Comparison of ENCODE assay signal across 1 cellular context in genomic region chrX:47193475-47194241, GRCh38.
A peak's percentile ranks its signal among the peaks of the same experiment; 100 is the strongest.
TF ChIP-seq lines count a peak whose summit lies in the region.

Gene UBA1 (plus strand): TSS chrX:47193829. CDS start chrX:47198803, 4,974 bp downstream.

TF ChIP-seq in GM12878, 131 proteins besides CTCF, POLR2A, EP300 and RAD21 (continued from another document and continues in another):
- TF ChIP-seq SRF (IDR thresholded peaks at IDR 0.05; ENCODE audit: low read depth in 2 of 2, low read length in 2 of 2) = 0 out of 4 replicates have a peak, but pooled peaks of 1 of the 2 experiments have one; percentile 53
- 0 out of 2 replicates have a peak, but pooled peaks have one; percentile 19 for TF ChIP-seq TBL1XR1 (IDR thresholded peaks at IDR 0.05; ENCODE audit: low read depth, low read length)
- no peak for TF ChIP-seq HSF1 (IDR thresholded peaks at IDR 0.05; ENCODE audit: low read depth, low read length)
- TF ChIP-seq PML (IDR thresholded peaks at IDR 0.05; ENCODE audit: low read length) = peak; percentile 87
- TF ChIP-seq GATAD2B (conservative IDR thresholded peaks at IDR 0.05; ENCODE audit: low read depth) = peak; percentile 55; the same call in 1 of the 2 replicates
- no peak for TF ChIP-seq REST (IDR thresholded peaks at IDR 0.05; ENCODE audit: low read depth, low read length)
- peak; percentile 79; the same call in 1 of the 2 replicates for TF ChIP-seq POLR2AphosphoS2 (IDR thresholded peaks at IDR 0.05; ENCODE audit: low read depth, low read length)
- TF ChIP-seq RELA (IDR thresholded peaks at IDR 0.05; ENCODE audit: borderline replicate concordance, partially characterized antibody) = peak; percentile 55
- TF ChIP-seq ATF2 (IDR thresholded peaks at IDR 0.05; ENCODE audit: low read length) = peak; percentile 31; the same call in 1 of the 2 replicates
- peak; percentile 53 for TF ChIP-seq FOXK2 (IDR thresholded peaks at IDR 0.05)
- peak; percentile 51 for TF ChIP-seq SP1 (IDR thresholded peaks at IDR 0.05; ENCODE audit: low read depth, low read length)
- TF ChIP-seq TAF1 (IDR thresholded peaks at IDR 0.05; ENCODE audit: borderline replicate concordance, low read depth, low read length) = peak; percentile 79; the same call in 1 of the 2 replicates
- TF ChIP-seq YY1 (IDR thresholded peaks at IDR 0.05; ENCODE audit: low read depth, low read length) = peak; percentile 97
- no peak for TF ChIP-seq SIX5 (IDR thresholded peaks at IDR 0.05; ENCODE audit: low read depth, low read length, severe bottlenecking)
- peak; percentile 94 for TF ChIP-seq POU2F2 (IDR thresholded peaks at IDR 0.05; ENCODE audit: borderline replicate concordance, low read depth, low read length)
- TF ChIP-seq BCLAF1 (IDR thresholded peaks at IDR 0.05) = no peak
- no peak for TF ChIP-seq STAT1 (conservative IDR thresholded peaks at IDR 0.05)
- TF ChIP-seq HDAC6 (IDR thresholded peaks at IDR 0.05; ENCODE audit: unreplicated experiment) = peak; percentile 57
- no peak for TF ChIP-seq MEF2A (IDR thresholded peaks at IDR 0.05; ENCODE audit: insufficient read depth, low read depth, low read length)
- TF ChIP-seq MAX (IDR thresholded peaks at IDR 0.05; ENCODE audit: low read depth, low read length) = peak; percentile 51
- TF ChIP-seq E4F1 (IDR thresholded peaks at IDR 0.05; ENCODE audit: borderline replicate concordance, partially characterized antibody) = no peak
- no peak for TF ChIP-seq ASH2L (IDR thresholded peaks at IDR 0.05; ENCODE audit: borderline replicate concordance, low read depth)
- peak in 1 of 2 experiments; percentile 15; a peak in 1 of 4 replicates for TF ChIP-seq BHLHE40 (IDR thresholded peaks at IDR 0.05; ENCODE audit: borderline replicate concordance in 1 of 2, low read depth in 2 of 2, low read length in 1 of 2)
- TF ChIP-seq TCF12 (IDR thresholded peaks at IDR 0.05; ENCODE audit: low read depth, low read length) = peak; percentile 19; the same call in 1 of the 2 replicates
- peak; percentile 76 for TF ChIP-seq MLLT1 (IDR thresholded peaks at IDR 0.05)
- TF ChIP-seq TCF7 (IDR thresholded peaks at IDR 0.05; ENCODE audit: borderline replicate concordance) = no peak
- TF ChIP-seq CBFB (IDR thresholded peaks at IDR 0.05; ENCODE audit: low read depth) = peak; percentile 81; the same call in 1 of the 2 replicates
- TF ChIP-seq EGR1 (IDR thresholded peaks at IDR 0.05; ENCODE audit: borderline replicate concordance in 1 of 2, low read depth in 2 of 2, low read length in 2 of 2) = 0 out of 3 replicates have a peak, but pooled peaks of 1 of the 2 experiments have one; percentile 24
- TF ChIP-seq CHD2 (IDR thresholded peaks at IDR 0.05; ENCODE audit: borderline replicate concordance, low read depth, low read length) = 0 out of 2 replicates have a peak, but pooled peaks have one; percentile 19
- no peak for TF ChIP-seq NFXL1 (IDR thresholded peaks at IDR 0.05; ENCODE audit: borderline replicate concordance)
- no peak for TF ChIP-seq NR2C2 (IDR thresholded peaks at IDR 0.05; ENCODE audit: borderline replicate concordance, control insufficient read depth, insufficient read length, low read depth)
- no peak; the same call in 1 of the 2 replicates for TF ChIP-seq SIN3A (IDR thresholded peaks at IDR 0.05; ENCODE audit: low read depth, low read length)
- no peak for TF ChIP-seq SREBF1 (IDR thresholded peaks at IDR 0.05; ENCODE audit: low read length)
- TF ChIP-seq ZNF217 (IDR thresholded peaks at IDR 0.05) = no peak
- no peak for TF ChIP-seq TARDBP (IDR thresholded peaks at IDR 0.05; ENCODE audit: borderline replicate concordance)
- TF ChIP-seq LARP7 (IDR thresholded peaks at IDR 0.05) = peak; percentile 75; the same call in 1 of the 2 replicates
- TF ChIP-seq NKRF (conservative IDR thresholded peaks at IDR 0.05) = peak; percentile 49
- TF ChIP-seq GABPA (IDR thresholded peaks at IDR 0.05; ENCODE audit: low read depth) = 0 out of 2 replicates have a peak, but pooled peaks have one; percentile 10
- TF ChIP-seq RB1 (IDR thresholded peaks at IDR 0.05; ENCODE audit: borderline replicate concordance) = 0 out of 2 replicates have a peak, but pooled peaks have one; percentile 34
- TF ChIP-seq E2F4 (IDR thresholded peaks at IDR 0.05; ENCODE audit: low read depth, low read length) = no peak
- TF ChIP-seq ATF7 (IDR thresholded peaks at IDR 0.05; ENCODE audit: low read depth) = peak; percentile 69; the same call in 1 of the 2 replicates
- no peak for TF ChIP-seq MYC (IDR thresholded peaks at IDR 0.05; ENCODE audit: insufficient read depth, insufficient read length, insufficient replicate concordance, low read length, severe bottlenecking)
- TF ChIP-seq ZNF622 (IDR thresholded peaks at IDR 0.05) = no peak
- peak; percentile 85 for TF ChIP-seq RUNX3 (IDR thresholded peaks at IDR 0.05; ENCODE audit: low read length)
- 0 out of 2 replicates have a peak, but pooled peaks have one; percentile 9 for TF ChIP-seq NR2F1 (conservative IDR thresholded peaks at IDR 0.05)
- TF ChIP-seq CREM (IDR thresholded peaks at IDR 0.05; ENCODE audit: low read depth) = peak; percentile 46; the same call in 1 of the 2 replicates
- TF ChIP-seq CREB1 (IDR thresholded peaks at IDR 0.05; ENCODE audit: low read depth) = no peak
